9 cellular contexts compared by ENCODE assay signal in genomic region chr15:31489801-31490646, GRCh38.
DNase-seq lines count a peak whose midpoint lies in the region; ATAC-seq and TF ChIP-seq lines count a peak whose summit lies in the region.
"Had no signal": no experiment of that assay in that cellular context is flagged by ENCODE, and none has a peak within 500 bp of the region (broad histone marks: within the 10 kb centered on the region; RNA-seq: fewer than 3 reads in every experiment).

No MANE protein-coding gene starts in this region.

- peaks cover 3 to 6% of the 10 kb centered on the region in 2 donors for H3K9me3 ChIP-seq in transverse colon

- TF ChIP-seq EP300 in transverse colon (IDR thresholded peaks at IDR 0.05; ENCODE audit: low read depth): no peak

- no peak overlapping the region for H3K4me3 Mint-ChIP-seq in chondrocyte (ENCODE audit: unreplicated experiment)
- H3K4me3 Mint-ChIP-seq: activated naive CD4-positive, alpha-beta T cell treated with anti-CD3 and anti-CD28 coated beads, Interleukin-2, amount 50 U/mL, for 24 hours had no signal

- no peak overlapping the region for H3K27ac Mint-ChIP-seq in chondrocyte (ENCODE audit: unreplicated experiment)

- TF ChIP-seq CTCF in HL-60 (IDR thresholded peaks at IDR 0.05; ENCODE audit: insufficient read depth, low read length): peak; percentile 76
- peak; percentile 94 for TF ChIP-seq CTCF in chondrocyte (IDR thresholded peaks at IDR 0.05)
- TF ChIP-seq CTCF in transverse colon (IDR thresholded peaks at IDR 0.05): peak; percentile 92 to 95 (median 94)

- intact Hi-C loops in transverse colon (cut with DNase I; ENCODE audit: low total_unique reads): loop anchor here (5.0 kb wide), 1 partner anchor 273 kb away; no protein-coding TSS in a partner anchor

- DNase-seq in NCI-H1436 (lab: John Stamatoyannopoulos, UW) (peak; percentile 14), NCI-H1436 treated with DMSO at 0.1 percent for 48 hours (lab: John Stamatoyannopoulos, UW) (no peak), HL-60 (ENCODE audit: low read depth in 1 of 2, low spot score in 1 of 2) (peak; percentile 27 to 55), chondrocyte (ENCODE audit: low spot score) (no peak), left lobe of liver (ENCODE audit: low spot score) (peak; percentile 49), transverse colon (peak; percentile 43)

- ATAC-seq in SK-N-SH treated with all-trans-retinoic acid at 6 μM for 48 hours (peak; percentile 76), left lobe of liver (peak; percentile 67), HG03159 (IDR thresholded peaks at IDR 0.05; ENCODE audit: unreplicated experiment) (no peak)

- H3K27me3 ChIP-seq in HL-60 (ENCODE audit: insufficient read depth, poor library complexity, severe bottlenecking) (no peaks in the 10 kb centered on the region), transverse colon (no peaks in the 10 kb centered on the region)

- TF ChIP-seq POLR2A in transverse colon (IDR thresholded peaks at IDR 0.05): no peak

- no peaks in the 10 kb centered on the region for H3K27me3 Mint-ChIP-seq in chondrocyte (ENCODE audit: low read depth)
- H3K27me3 Mint-ChIP-seq: activated naive CD4-positive, alpha-beta T cell treated with anti-CD3 and anti-CD28 coated beads, Interleukin-2, amount 50 U/mL, for 24 hours had no signal

- H3K36me3 Mint-ChIP-seq in chondrocyte (ENCODE audit: low read depth): peaks cover 13% of the 10 kb centered on the region

- peaks cover 12 to 29% (median 22%) of the 10 kb centered on the region in 4 donors for H3K4me1 ChIP-seq in transverse colon

- H3K9me3 Mint-ChIP-seq in chondrocyte (ENCODE audit: low read depth): peaks cover 27% of the 10 kb centered on the region
- H3K9me3 Mint-ChIP-seq: activated naive CD4-positive, alpha-beta T cell treated with anti-CD3 and anti-CD28 coated beads, Interleukin-2, amount 50 U/mL, for 24 hours had no signal

- in situ Hi-C loops in transverse colon (cut with MboI; ENCODE audit: low pct_ligation_motif_present in 1 of 4, low pct_unique_long_range_greater_than_20kb in 1 of 4, low sequenced_read_pairs in 3 of 4): loop anchor here (5.0 to 10.0 kb wide), 6 partner anchors 55 to 295 kb away; no protein-coding TSS in a partner anchor

- H3K36me3 ChIP-seq in transverse colon: no peaks in the 10 kb centered on the region

- H3K27ac ChIP-seq in HL-60 (replicated peaks): no peak overlapping the region
- peak overlapping the region in 3 of 4 donors; percentile 12 to 67 (median 61) for H3K27ac ChIP-seq in transverse colon

- WGBS in transverse colon (ENCODE audit: low coverage in 1 of 2), 2 donors: 36 to 43% methylated on average over 3 to 12 of the region's 12 CpGs

- H3K4me3 ChIP-seq in HL-60 (replicated peaks; ENCODE audit: insufficient read depth, low read length) (no peak overlapping the region), transverse colon (no peak overlapping the region)

- H3K4me1 Mint-ChIP-seq in chondrocyte (ENCODE audit: low read depth): peaks cover 22% of the 10 kb centered on the region

TF ChIP-seq in SK-N-SH treated with all-trans-retinoic acid at 6 μM for 48 hours, 23 proteins besides CTCF, POLR2A, EP300 and RAD21 (continues in another document):
- TF ChIP-seq RARB (CRISPR knock-in tag; IDR thresholded peaks at IDR 0.05) (no peak), ZNF565 (CRISPR knock-in tag; conservative IDR thresholded peaks at IDR 0.05; ENCODE audit: low read depth) (no peak), ISL1 (CRISPR knock-in tag; IDR thresholded peaks at IDR 0.05) (no peak), GLIS3 (CRISPR knock-in tag; IDR thresholded peaks at IDR 0.05) (no peak), PATZ1 (CRISPR knock-in tag; IDR thresholded peaks at IDR 0.05; ENCODE audit: borderline replicate concordance) (no peak), ZNF70 (CRISPR knock-in tag; IDR thresholded peaks at IDR 0.05) (no peak), TCF4 (CRISPR knock-in tag; IDR thresholded peaks at IDR 0.05; ENCODE audit: borderline replicate concordance) (no peak), CSDC2 (CRISPR knock-in tag; IDR thresholded peaks at IDR 0.05) (no peak), ZNF8 (CRISPR knock-in tag; IDR thresholded peaks at IDR 0.05) (no peak), ZFP30 (CRISPR knock-in tag; IDR thresholded peaks at IDR 0.05) (no peak), CSRNP3 (CRISPR knock-in tag; IDR thresholded peaks at IDR 0.05) (no peak), POU6F1 (CRISPR knock-in tag; IDR thresholded peaks at IDR 0.05; ENCODE audit: borderline replicate concordance, low read depth) (no peak), ARNTL (CRISPR knock-in tag; IDR thresholded peaks at IDR 0.05; ENCODE audit: borderline replicate concordance, low read depth) (no peak), BACH2 (CRISPR knock-in tag; IDR thresholded peaks at IDR 0.05; ENCODE audit: borderline replicate concordance) (no peak), ZFP3 (CRISPR knock-in tag; IDR thresholded peaks at IDR 0.05) (no peak), CREB5 (CRISPR knock-in tag; IDR thresholded peaks at IDR 0.05; ENCODE audit: low read depth) (no peak)

Comparison
In these comparisons a context has a peak if more than half of its experiments do, and no peak if none do; other contexts are left out.
1. DNase-seq: peak in NCI-H1436 (single experiment), HL-60 (2 of 2), left lobe of liver (single experiment) and transverse colon (single experiment); none in NCI-H1436 treated with DMSO at 0.1 percent for 48 hours (single experiment) and chondrocyte (single experiment).
2. Peak in every context shown above with its lines, with median percentiles within 50 percentile points of each other: CTCF ChIP-seq.